Comparison of ENCODE assay signal across 30 cellular contexts in genomic region chr2:141888987-141889555, GRCh38.
"Had no signal": no experiment of that assay in that cellular context is flagged by ENCODE, and none has a peak within 500 bp of the region (broad histone marks: within the 10 kb centered on the region; RNA-seq: fewer than 3 reads in every experiment).

No MANE protein-coding gene starts in this region.

- H3K4me1 ChIP-seq: ascending aorta, SJCRH30 had no signal

- H3K4me3 Mint-ChIP-seq: activated CD4-positive, alpha-beta memory T cell treated with anti-CD3 and anti-CD28 coated beads, Interleukin-2, amount 10 ng/mL, durations not matched to agents 7 days and 5 days; activated CD8-positive, alpha-beta memory T cell treated with anti-CD3 and anti-CD28 coated beads, Interleukin-2, amount 10 ng/mL, durations not matched to agents 7 days and 5 days; activated naive CD4-positive, alpha-beta T cell treated with anti-CD3 and anti-CD28 coated beads, Interleukin-2, amount 10 ng/mL, durations not matched to agents 7 days and 5 days; activated naive CD8-positive, alpha-beta T cell had no signal

- H3K27me3 Mint-ChIP-seq: activated CD4-positive, alpha-beta memory T cell treated with anti-CD3 and anti-CD28 coated beads, Interleukin-2, amount 10 ng/mL, durations not matched to agents 7 days and 5 days; activated CD8-positive, alpha-beta memory T cell treated with anti-CD3 and anti-CD28 coated beads, Interleukin-2, amount 10 ng/mL, durations not matched to agents 7 days and 5 days; activated naive CD4-positive, alpha-beta T cell treated with anti-CD3 and anti-CD28 coated beads, Interleukin-2, amount 10 ng/mL, durations not matched to agents 7 days and 5 days; activated naive CD8-positive, alpha-beta T cell had no signal

- ATAC-seq: activated CD8-positive, alpha-beta memory T cell treated with anti-CD3 and anti-CD28 coated beads, Interleukin-2, amount 10 ng/mL, durations not matched to agents 7 days and 5 days; Panc1 had no signal

- H3K27me3 ChIP-seq: ascending aorta, cardiac muscle cell, MG63, SJCRH30 had no signal

- H3K27ac Mint-ChIP-seq: activated CD4-positive, alpha-beta memory T cell treated with anti-CD3 and anti-CD28 coated beads, Interleukin-2, amount 10 ng/mL, durations not matched to agents 7 days and 5 days; activated CD8-positive, alpha-beta memory T cell treated with anti-CD3 and anti-CD28 coated beads, Interleukin-2, amount 10 ng/mL, durations not matched to agents 7 days and 5 days; activated naive CD4-positive, alpha-beta T cell treated with anti-CD3 and anti-CD28 coated beads, Interleukin-2, amount 10 ng/mL, durations not matched to agents 7 days and 5 days; activated naive CD8-positive, alpha-beta T cell had no signal

- H3K27ac ChIP-seq: ascending aorta, cardiac muscle cell, SJCRH30, SK-N-MC, WERI-Rb-1 had no signal

- DNase-seq: activated CD4-positive, alpha-beta memory T cell treated with anti-CD3 and anti-CD28 coated beads, Interleukin-2, amount 10 ng/mL, durations not matched to agents 7 days and 5 days; activated CD4-positive, alpha-beta T cell treated with anti-CD3 and anti-CD28 coated beads for 1 hour; activated CD4-positive, alpha-beta T cell treated with anti-CD3 and anti-CD28 coated beads for 48 hours; activated CD4-positive, CD25-positive, alpha-beta regulatory T cell; activated CD8-positive, alpha-beta memory T cell treated with anti-CD3 and anti-CD28 coated beads for 24 hours; activated CD8-positive, alpha-beta memory T cell treated with anti-CD3 and anti-CD28 coated beads, Interleukin-2, amount 10 ng/mL, durations not matched to agents 7 days and 5 days; activated CD8-positive, alpha-beta memory T cell treated with anti-CD3 and anti-CD28 coated beads, Interleukin-2, amount 50 U/mL, for 48 hours; activated effector memory CD4-positive, alpha-beta T cell treated with Interleukin-2 at 50 U/mL for 16 hours; activated naive CD4-positive, alpha-beta T cell treated with anti-CD3 and anti-CD28 coated beads, Interleukin-2, amount 10 ng/mL, durations not matched to agents 7 days and 5 days; activated T-cell treated with anti-CD3 and anti-CD28 coated beads, Interleukin-2, amount 50 U/mL, for 48 hours; amniotic stem cell; Kasumi-1; MG63; NCI-H1048; NCI-H1105 treated with DMSO at 0.1 percent for 48 hours; NCI-H1436; NCI-H1694; NCI-H1930; NCI-H2081 treated with DMSO at 0.1 percent for 48 hours; NCI-H345; NCI-H524 treated with DMSO at 0.1 percent for 48 hours; SHP77; SJCRH30; T1000; WERI-Rb-1 had no signal

- H3K9me3 ChIP-seq: ascending aorta, MG63, SJCRH30 had no signal

- H3K4me3 ChIP-seq: ascending aorta, cardiac muscle cell, MG63, SJCRH30, SK-N-MC had no signal

- H3K36me3 ChIP-seq: ascending aorta, cardiac muscle cell, MG63, SJCRH30, WERI-Rb-1 had no signal

- H3K36me3 Mint-ChIP-seq: activated CD8-positive, alpha-beta memory T cell treated with anti-CD3 and anti-CD28 coated beads, Interleukin-2, amount 10 ng/mL, durations not matched to agents 7 days and 5 days; activated naive CD4-positive, alpha-beta T cell treated with anti-CD3 and anti-CD28 coated beads, Interleukin-2, amount 10 ng/mL, durations not matched to agents 7 days and 5 days; activated naive CD8-positive, alpha-beta T cell had no signal

- H3K4me1 Mint-ChIP-seq: activated CD4-positive, alpha-beta memory T cell treated with anti-CD3 and anti-CD28 coated beads, Interleukin-2, amount 10 ng/mL, durations not matched to agents 7 days and 5 days; activated CD8-positive, alpha-beta memory T cell treated with anti-CD3 and anti-CD28 coated beads, Interleukin-2, amount 10 ng/mL, durations not matched to agents 7 days and 5 days; activated naive CD4-positive, alpha-beta T cell treated with anti-CD3 and anti-CD28 coated beads, Interleukin-2, amount 10 ng/mL, durations not matched to agents 7 days and 5 days had no signal
